Comparison of ENCODE assay signal across 14 cellular contexts in the genomic region with DNA sequence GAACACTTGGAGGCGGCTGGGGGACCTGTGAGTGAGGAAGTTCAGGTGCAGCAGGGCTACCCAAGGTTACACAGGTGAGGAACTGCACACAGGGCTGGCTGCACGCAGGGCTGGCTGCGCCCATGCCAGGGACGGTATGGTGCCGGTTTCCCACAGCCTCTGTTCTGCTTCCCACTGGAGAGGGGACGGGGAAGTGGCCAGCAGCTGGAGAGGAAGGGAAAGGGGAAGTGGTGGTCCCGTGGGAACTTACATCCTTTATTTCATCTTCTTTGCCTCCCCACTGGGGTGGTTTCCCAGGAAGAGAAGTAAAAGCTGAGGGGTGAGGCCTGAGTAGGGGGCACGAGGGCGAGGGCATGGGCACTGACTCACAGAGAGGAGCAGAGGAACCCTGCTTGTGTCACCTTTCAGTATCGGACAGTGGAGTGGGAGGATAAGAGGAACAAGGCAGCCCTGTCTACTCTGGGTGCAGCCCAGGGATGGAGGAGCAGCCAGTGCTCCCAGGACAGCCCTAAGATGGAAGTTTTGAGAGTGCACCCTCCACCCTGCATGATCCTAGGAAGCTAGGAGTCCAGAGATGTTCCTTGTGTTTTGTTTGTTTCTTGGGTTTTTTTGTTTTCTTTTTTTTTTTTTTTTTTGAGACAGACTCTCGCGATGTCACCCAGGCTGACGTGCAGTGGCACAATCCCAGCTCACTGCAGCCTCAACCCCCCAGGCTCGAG. TPM values are rescaled to one million over a fixed set of nuclear protein-coding genes. Genes with fewer than 3 reads are reported as not detected.
DNase-seq lines count a peak whose midpoint lies in the region; ATAC-seq, FAIRE-seq and TF ChIP-seq lines count a peak whose summit lies in the region.
"Had no signal": no experiment of that assay in that cellular context is flagged by ENCODE, and none has a peak within 500 bp of the region (broad histone marks: within the 10 kb centered on the region; RNA-seq: fewer than 3 reads in every experiment).

No MANE protein-coding gene starts in this region.

- no peak overlapping the region for H3K4me3 Mint-ChIP-seq in MCF 10A (ENCODE audit: unreplicated experiment)

- H3K79me2 ChIP-seq in GM12878 (ENCODE audit: control insufficient read depth, insufficient read depth, low read length), result no peaks in the 10 kb centered on the region
- no peaks in the 10 kb centered on the region for H3K79me2 ChIP-seq in PC-9 (ENCODE audit: low read depth)

- TF ChIP-seq CTCF in GM12878 (IDR thresholded peaks at IDR 0.05 in 2 of 3, conservative IDR thresholded peaks at IDR 0.05 in 1 of 3; ENCODE audit: control insufficient read depth in 2 of 3, extremely low read depth in 1 of 3, insufficient read depth in 1 of 3, low read depth in 3 of 3, low read length in 3 of 3) (no peak), PC-9 (conservative IDR thresholded peaks at IDR 0.05) (no peak), MCF 10A (IDR thresholded peaks at IDR 0.05; ENCODE audit: unreplicated experiment) (no peak)

- no TSS peak for BruUV-seq in GM12878 (replicated peaks; lab: Mats Ljungman, UMichigan)
- BruUV-seq in PC-9 (replicated peaks; lab: Mats Ljungman, UMichigan), result no TSS peak
- no TSS peak for BruUV-seq in MCF 10A (replicated peaks; lab: Mats Ljungman, UMichigan)

- ATAC-seq in GM12878, result peak; percentile 86

- H3K4me3 ChIP-seq in GM12878 (no peak overlapping the region), PC-9 (no peak overlapping the region)
- H3K4me3 ChIP-seq: breast epithelium, smooth muscle cell had no signal

- in situ Hi-C loops in GM12878 (cut with MboI), result no loop called here

- H3K27ac Mint-ChIP-seq in MCF 10A (ENCODE audit: low read depth, unreplicated experiment), result no peak overlapping the region

- SMC1A ChIA-PET in GM12878 (lab: Charles Lee; ENCODE audit: uncharacterized antibody, unreplicated experiment), result interaction anchor here (0.7 to 2.4 kb wide), 5 partner anchors 10 to 89 kb away, joined by 3 to 7 read pairs (median 3); no protein-coding TSS in a partner anchor

- no peaks in the 10 kb centered on the region for H3K9me2 ChIP-seq in PC-9 (ENCODE audit: insufficient read depth)

- peaks cover 12% of the 10 kb centered on the region for H3K4me1 Mint-ChIP-seq in MCF 10A (ENCODE audit: insufficient read depth, unreplicated experiment)

- H3K27me3 Mint-ChIP-seq in MCF 10A (ENCODE audit: insufficient read depth, unreplicated experiment), result no peaks in the 10 kb centered on the region

- TF ChIP-seq POLR2A in GM12878 (IDR thresholded peaks at IDR 0.05; ENCODE audit: low read depth, low read length), result no peak

- TF ChIP-seq RAD21 in GM12878 (IDR thresholded peaks at IDR 0.05; ENCODE audit: insufficient read depth, low read depth, low read length), result no peak

- peak overlapping the region; percentile 54 for H3K4me2 ChIP-seq in GM12878 (ENCODE audit: control insufficient read depth, insufficient read depth)
- H3K4me2 ChIP-seq in PC-9, result no peak overlapping the region
- H3K4me2 ChIP-seq: KMS-11, smooth muscle cell had no signal

- H2AFZ ChIP-seq in GM12878 (ENCODE audit: control insufficient read depth, low read depth, low read length) (peak overlapping the region; percentile 57), PC-9 (no peak overlapping the region)

- POLR2A ChIA-PET in GM12878 (lab: Charles Lee) (interaction anchor here (1.2 kb wide), 1 partner anchor 45 kb away, joined by 5 read pairs; no protein-coding TSS in a partner anchor), PC-9 (lab: Charles Lee; ENCODE audit: unreplicated experiment) (interaction anchor here (0.7 kb wide), 1 partner anchor 26 kb away, joined by 6 read pairs; a partner anchor contains a TSS), MCF 10A (lab: Yijun Ruan, JAX) (interaction anchor here (0.9 kb wide), 2 partner anchors 15 to 31 kb away, joined by 3 read pairs; no protein-coding TSS in a partner anchor)

- no peak for TF ChIP-seq EP300 in GM12878 (IDR thresholded peaks at IDR 0.05; ENCODE audit: borderline replicate concordance in 1 of 2, control insufficient read depth in 1 of 2, low read depth in 2 of 2, low read length in 2 of 2)

- no peak for FAIRE-seq in GM12878 (lab: Jason Lieb, UNC)
- FAIRE-seq: TTC549 had no signal

- H3K9ac ChIP-seq in GM12878 (ENCODE audit: control insufficient read depth, insufficient read depth, low read length), result no peak overlapping the region
- H3K9ac ChIP-seq: KMS-11 had no signal

- peak; percentile 20 to 32 for DNase-seq in activated CD4-positive, alpha-beta T cell treated with anti-CD3 and anti-CD28 coated beads, Interleukin-2, amount 50 U/mL, for 48 hours
- DNase-seq in activated CD4-positive, alpha-beta T cell treated with anti-CD3 and anti-CD28 coated beads for 4 hours, result no peak
- DNase-seq in Kasumi-1 (lab: John Stamatoyannopoulos, UW) (peak; percentile 62 to 81), GM12878 (ENCODE audit: low read depth, low spot score) (no peak), pons (ENCODE audit: low spot score) (peak; percentile 37), middle frontal gyrus (ENCODE audit: extremely low spot score, low spot score) (no peak), PC-9 (no peak), MCF 10A (ENCODE audit: unreplicated experiment) (no peak)
- DNase-seq: DND-41, kidney glomerular epithelial cell had no signal

- H3K4me1 ChIP-seq in GM12878 (ENCODE audit: control insufficient read depth, insufficient read depth, low read length), result peaks cover 7% of the 10 kb centered on the region
- peaks cover 25% of the 10 kb centered on the region for H3K4me1 ChIP-seq in PC-9 (replicated peaks; ENCODE audit: insufficient read depth)
- H3K4me1 ChIP-seq: breast epithelium had no signal

- RAD21 ChIA-PET in GM12878 (lab: Charles Lee; ENCODE audit: unreplicated experiment), result interaction anchor here (4.0 kb wide), 1 partner anchor 45 kb away, joined by 20 read pairs; no protein-coding TSS in a partner anchor

- H3K9me3 ChIP-seq in GM12878 (replicated peaks; ENCODE audit: control insufficient read depth, insufficient read depth, low read length), result no peaks in the 10 kb centered on the region; the same call in 2 of the 3 replicates
- H3K9me3 ChIP-seq in PC-9 (ENCODE audit: insufficient read depth, low read depth), result no peaks in the 10 kb centered on the region
- H3K9me3 ChIP-seq: breast epithelium had no signal

- 13% methylated on average over 12 of the region's 14 CpGs for WGBS in GM12878 (ENCODE audit: insufficient coverage, insufficient replicate concordance, low lambda C conversion rate, missing lambda C conversion rate)

- intact Hi-C loops in GM12878 (cut with micrococcal nuclease; ENCODE audit: unreplicated experiment) (no loop called here), PC-9 (cut with micrococcal nuclease; ENCODE audit: unreplicated experiment) (no loop called here), MCF 10A (cut with micrococcal nuclease) (no loop called here)

- no peaks in the 10 kb centered on the region for H4K20me1 ChIP-seq in GM12878 (ENCODE audit: control insufficient read depth, insufficient read depth)
- H4K20me1 ChIP-seq in PC-9 (ENCODE audit: insufficient read depth), result no peaks in the 10 kb centered on the region

- no peaks in the 10 kb centered on the region for H3K36me3 Mint-ChIP-seq in MCF 10A (ENCODE audit: insufficient read depth, unreplicated experiment)

- no peaks in the 10 kb centered on the region for H3K9me3 Mint-ChIP-seq in MCF 10A (ENCODE audit: unreplicated experiment)

- H3K27me3 ChIP-seq in GM12878 (replicated peaks in 1 of 2; ENCODE audit: control insufficient read depth in 2 of 2, insufficient read depth in 2 of 2, low read length in 1 of 2), result no peaks in the 10 kb centered on the region
- H3K27me3 ChIP-seq in PC-9 (ENCODE audit: insufficient read depth, low read depth), result no peaks in the 10 kb centered on the region
- H3K27me3 ChIP-seq: breast epithelium had no signal

- peaks cover 23% of the 10 kb centered on the region for H3F3A ChIP-seq in PC-9 (ENCODE audit: insufficient read depth, low read depth)

- H3K27ac ChIP-seq in GM12878 (ENCODE audit: control insufficient read depth, insufficient read depth) (no peak overlapping the region), PC-9 (no peak overlapping the region)
- H3K27ac ChIP-seq: breast epithelium, KMS-11 had no signal

- H3K36me3 ChIP-seq in GM12878 (ENCODE audit: control insufficient read depth in 2 of 2, insufficient read depth in 2 of 2, low read length in 1 of 2) (no peaks in the 10 kb centered on the region), PC-9 (ENCODE audit: low read depth) (no peaks in the 10 kb centered on the region)
- H3K36me3 ChIP-seq: breast epithelium had no signal

- CTCF ChIA-PET in GM12878 (lab: Yijun Ruan, JAX), result interaction anchor here (0.6 to 3.6 kb wide), 2 partner anchors 89 to 692 kb away, joined by 3 to 14 read pairs; no protein-coding TSS in a partner anchor
- CTCF ChIA-PET in PC-9 (lab: Charles Lee), result interaction anchor here (0.6 kb wide), 1 partner anchor 19 kb away, joined by 3 read pairs; no protein-coding TSS in a partner anchor
- CTCF ChIA-PET in MCF 10A (lab: Yijun Ruan, JAX), result no interaction called here

TF ChIP-seq in GM12878, 131 proteins besides CTCF, POLR2A, EP300 and RAD21 (continues in another document):
- TF ChIP-seq EED (IDR thresholded peaks at IDR 0.05; ENCODE audit: low read depth) (peak; percentile 85), EGR1 (IDR thresholded peaks at IDR 0.05; ENCODE audit: borderline replicate concordance in 1 of 2, low read depth in 2 of 2, low read length in 2 of 2) (no peak), CREM (IDR thresholded peaks at IDR 0.05; ENCODE audit: low read depth) (peak; percentile 13; the same call in 1 of the 2 replicates), BRCA1 (IDR thresholded peaks at IDR 0.05; ENCODE audit: low read depth, low read length) (no peak), ATF7 (IDR thresholded peaks at IDR 0.05; ENCODE audit: low read depth) (peak; percentile 19; the same call in 1 of the 2 replicates)

RNA-seq across cellular contexts. Expression of a gene that starts 25.5 kb away (rescaled TPM):
- 15.2 and 16.3 TPM in 2 replicates for total RNA-seq in GM12878 (2013; cell fraction: nucleolus; rRNA removed)
- total RNA-seq in GM12878 (2014; rRNA removed) (17.8 and 18.4 TPM in 2 replicates), GM12878 (2014; rRNA removed; fragmentation: Illumina TruSeq; extraction: Trizol) (19.6 and 22.2 TPM in 2 replicates), GM12878 (2021) (30.6 and 42.7 TPM in 2 replicates), PC-9 (2021) (117 and 120 TPM in 2 replicates), MCF 10A (2022) (37.6 and 37.7 TPM in 2 replicates)
- polyA plus RNA-seq in GM12878 (2011; ENCODE audit: low read depth), result 1.6 TPM
- polyA plus RNA-seq in GM12878 (2011; rRNA removed) (1.2 and 2.2 TPM in 2 replicates), GM12878 (2014; fragmentation: Illumina TruSeq; extraction: Trizol) (25.9 and 30.8 TPM in 2 replicates), GM12878 (2014; fragmentation: Nextera tagmentation; extraction: Ambion mirVana) (10 to 100 TPM in 1 of 2 experiments, 1 to 10 TPM in 1; 6.7 to 10.9 TPM), GM12878 (2014; rRNA removed) (24.4 and 28.8 TPM in 2 replicates), GM12878 (2016; fragmentation: Nextera tagmentation; extraction: Ambion mirVana) (10 to 100 TPM; 13.8 to 17.0 TPM)
- polyA plus RNA-seq in GM12878 (2011; cell fraction: cytosol; rRNA removed), result 1.1 and 1.9 TPM in 2 replicates
- 0.82 and 2.1 TPM in 2 replicates for polyA plus RNA-seq in GM12878 (2011; cell fraction: nucleus; rRNA removed)
- polyA plus RNA-seq in GM12878 (2012), result 3.8 and 4.0 TPM in 2 replicates
- 2.9 and 10.7 TPM in 2 replicates for polyA minus RNA-seq in GM12878 (2011; rRNA and poly(A)+ RNA removed)
- 3.1 and 3.3 TPM in 2 replicates for polyA minus RNA-seq in GM12878 (2011; cell fraction: cytosol; rRNA and poly(A)+ RNA removed)
- 0.24 and 1.6 TPM in 2 replicates for polyA minus RNA-seq in GM12878 (2011; cell fraction: nucleus; rRNA and poly(A)+ RNA removed)

Comparison
In these comparisons a context has a peak if more than half of its experiments do, and no peak if none do; other contexts are left out.
1. DNase-seq: peak in activated CD4-positive, alpha-beta T cell treated with anti-CD3 and anti-CD28 coated beads, Interleukin-2, amount 50 U/mL, for 48 hours (2 of 2), Kasumi-1 (2 of 2) and pons (single experiment); none in activated CD4-positive, alpha-beta T cell treated with anti-CD3 and anti-CD28 coated beads for 4 hours (0 of 2), GM12878 (single experiment), middle frontal gyrus (single experiment), PC-9 (0 of 2) and MCF 10A (single experiment).